Comparison of ENCODE assay signal across 25 cellular contexts in genomic region chr2:224354631-224355211, GRCh38. TPM values are rescaled to one million over a fixed set of nuclear protein-coding genes. Genes with fewer than 3 reads are reported as not detected.
"Had no signal": no experiment of that assay in that cellular context is flagged by ENCODE, and none has a peak within 500 bp of the region (broad histone marks: within the 10 kb centered on the region; RNA-seq: fewer than 3 reads in every experiment).

No MANE protein-coding gene starts in this region.

- H3K4me3 ChIP-seq: cardiac muscle cell, Peyer's patch, SJCRH30 had no signal

- H3K9ac ChIP-seq: SK-N-SH had no signal

- DNase-seq: activated CD4-positive, alpha-beta memory T cell treated with anti-CD3 and anti-CD28 coated beads for 36 hours; activated CD4-positive, alpha-beta T cell treated with anti-CD3 and anti-CD28 coated beads, Interleukin-2, amount 10 ng/mL, durations not matched to agents 7 days and 5 days; activated CD4-positive, CD25-positive, alpha-beta regulatory T cell; activated CD8-positive, alpha-beta memory T cell treated with anti-CD3 and anti-CD28 coated beads for 24 hours; activated effector memory CD4-positive, alpha-beta T cell treated with anti-CD3 and anti-CD28 coated beads, Interleukin-2, amount 50 U/mL, for 16 hours; activated naive CD4-positive, alpha-beta T cell treated with Interleukin-2 at 50 U/mL for 16 hours; activated naive CD8-positive, alpha-beta T cell treated with anti-CD3 and anti-CD28 coated beads, Interleukin-2, amount 50 U/mL, for 24 hours; activated T-cell treated with anti-CD3 and anti-CD28 coated beads, Interleukin-2, amount 50 U/mL, for 4 hours; amygdala; NCI-H1105 treated with DMSO at 0.1 percent for 48 hours; NCI-H1436 treated with DMSO at 0.1 percent for 48 hours; NCI-H187; NCI-H2081; NCI-H510A treated with DMSO at 0.1 percent for 48 hours; NCI-H69; Peyer's patch; Right ventricle myocardium superior; SJCRH30; SK-N-SH; T-helper 1 cell had no signal

- H3K9me3 ChIP-seq: Peyer's patch, SJCRH30, SK-N-SH had no signal

- H3K4me2 ChIP-seq: SK-N-SH had no signal

- H3K4me1 ChIP-seq: Peyer's patch, SJCRH30 had no signal

- H3K36me3 ChIP-seq: cardiac muscle cell, Peyer's patch, SJCRH30 had no signal

- ATAC-seq: activated naive CD4-positive, alpha-beta T cell treated with anti-CD3 and anti-CD28 coated beads, Interleukin-2, amount 50 U/mL, for 72 hours; activated naive CD8-positive, alpha-beta T cell treated with anti-CD3 and anti-CD28 coated beads, Interleukin-2, amount 50 U/mL, for 24 hours; activated T-cell treated with anti-CD3 and anti-CD28 coated beads, Interleukin-2, amount 50 U/mL, for 4 hours had no signal

- H3K27me3 ChIP-seq: cardiac muscle cell, Peyer's patch, SJCRH30 had no signal

- H3K27ac ChIP-seq: cardiac muscle cell, Peyer's patch, RWPE1, SJCRH30, VCaP had no signal

RNA-seq across cellular contexts. Expression of gene FAM124B, which starts 47.2 kb away (rescaled TPM):
- total RNA-seq: astrocyte had no signal
- polyA plus RNA-seq: SK-N-SH had no signal
